In genomic region chr21:39029086-39029772, GRCh38 we compare ENCODE assay signal across 21 cellular contexts.
A peak's percentile ranks its signal among the peaks of the same experiment; 100 is the strongest.
DNase-seq lines count a peak whose midpoint lies in the region; ATAC-seq and TF ChIP-seq lines count a peak whose summit lies in the region.
"Had no signal": no experiment of that assay in that cellular context is flagged by ENCODE, and none has a peak within 500 bp of the region (broad histone marks: within the 10 kb centered on the region; RNA-seq: fewer than 3 reads in every experiment).

No MANE protein-coding gene starts in this region.

- H3K27me3 ChIP-seq in AG04450 (ENCODE audit: control insufficient read depth, insufficient read depth, low read length) = no peaks in the 10 kb centered on the region
- no peaks in the 10 kb centered on the region for H3K27me3 ChIP-seq in GM23338 (ENCODE audit: insufficient read depth)
- H3K27me3 ChIP-seq in iPS-20b (ENCODE audit: insufficient read depth, low read length) = no peaks in the 10 kb centered on the region
- no peaks in the 10 kb centered on the region for H3K27me3 ChIP-seq in right lobe of liver
- H3K27me3 ChIP-seq: breast epithelium, gastrocnemius medialis had no signal

- H3K4me1 Mint-ChIP-seq in GM23338 = peaks cover 44% of the 10 kb centered on the region

- TF ChIP-seq POLR2A in right lobe of liver (IDR thresholded peaks at IDR 0.05) = no peak

- H3K4me3 ChIP-seq in AG04450 (ENCODE audit: low read depth, low read length) = no peak overlapping the region
- H3K4me3 ChIP-seq in GM23338 = no peak overlapping the region
- H3K4me3 ChIP-seq in choroid plexus epithelial cell (ENCODE audit: low read depth, low read length) = no peak overlapping the region
- H3K4me3 ChIP-seq in iPS-20b (ENCODE audit: low read length) = no peak overlapping the region
- no peak overlapping the region for H3K4me3 ChIP-seq in right lobe of liver
- H3K4me3 ChIP-seq: breast epithelium, gastrocnemius medialis, SJCRH30 had no signal

- peaks cover 23% of the 10 kb centered on the region for H3K9me3 Mint-ChIP-seq in GM23338
- H3K9me3 Mint-ChIP-seq: activated naive CD4-positive, alpha-beta T cell treated with anti-CD3 and anti-CD28 coated beads, Interleukin-2, amount 50 U/mL, for 24 hours had no signal

- peaks cover 13% of the 10 kb centered on the region for H3K36me3 Mint-ChIP-seq in GM23338 (ENCODE audit: low read depth)
- H3K36me3 Mint-ChIP-seq: activated naive CD4-positive, alpha-beta T cell treated with anti-CD3 and anti-CD28 coated beads, Interleukin-2, amount 50 U/mL, for 24 hours had no signal

- no peaks in the 10 kb centered on the region for H4K20me1 ChIP-seq in GM23338 (replicated peaks; ENCODE audit: insufficient read depth)

- H3K9ac ChIP-seq in iPS-20b (ENCODE audit: low read depth, low read length) = no peak overlapping the region

- H3K4me1 ChIP-seq in GM23338 (ENCODE audit: insufficient read depth) = peaks cover 21% of the 10 kb centered on the region
- peaks cover 19% of the 10 kb centered on the region for H3K4me1 ChIP-seq in iPS-20b (ENCODE audit: insufficient read depth, low read length)
- H3K4me1 ChIP-seq in right lobe of liver = peaks cover 0 to 11% (median 7%) of the 10 kb centered on the region in 4 donors
- H3K4me1 ChIP-seq: breast epithelium, gastrocnemius medialis, SJCRH30 had no signal

- H3K27ac ChIP-seq in AG04450 (ENCODE audit: low read depth, low read length) = peak overlapping the region; percentile 80
- 0 out of 2 replicates have a peak overlapping the region, but pooled peaks have one; percentile 24 for H3K27ac ChIP-seq in GM23338 (ENCODE audit: low read depth)
- H3K27ac ChIP-seq in iPS-20b (ENCODE audit: low read length) = peak overlapping the region; percentile 25
- no peak overlapping the region for H3K27ac ChIP-seq in right lobe of liver
- H3K27ac ChIP-seq: breast epithelium, gastrocnemius medialis, SJCRH30 had no signal

- peaks cover 8% of the 10 kb centered on the region for H3K27me3 Mint-ChIP-seq in GM23338 (ENCODE audit: insufficient read depth, low read depth, poor library complexity)

- H3K9me2 ChIP-seq in GM23338 (ENCODE audit: insufficient read depth) = 0 out of 2 replicates have a peak, but pooled peaks cover 3% of the 10 kb centered on the region

- no peaks in the 10 kb centered on the region for H3K79me2 ChIP-seq in GM23338 (replicated peaks; ENCODE audit: insufficient read depth)

- CTCF ChIA-PET in AG04450 (lab: Charles Lee) = interaction anchor here (0.6 kb wide), 1 partner anchor 43 kb away, joined by 3 read pairs; no protein-coding TSS in a partner anchor

- ATAC-seq in GM23338 (no peak), right lobe of liver (no peak)
- ATAC-seq: gastrocnemius medialis had no signal

- in situ Hi-C loops in GM13977 (cut with MboI; ENCODE audit: low pct_unique_long_range_greater_than_20kb, low sequenced_read_pairs, unreplicated experiment) = no loop called here

- intact Hi-C loops in right lobe of liver (cut with DNase I) = no loop called here

- POLR2A ChIA-PET in AG04450 (lab: Yijun Ruan, JAX) = interaction anchor here (1.0 kb wide), 1 partner anchor 209 kb away, joined by 3 read pairs; no protein-coding TSS in a partner anchor

- TF ChIP-seq CTCF in AG04450 (IDR thresholded peaks at IDR 0.05; ENCODE audit: low read depth, low read length) (no peak), GM23338 (conservative IDR thresholded peaks at IDR 0.05; ENCODE audit: low read depth in 2 of 2) (no peak), choroid plexus epithelial cell (conservative IDR thresholded peaks at IDR 0.05; ENCODE audit: low read depth, low read length) (no peak), right lobe of liver (IDR thresholded peaks at IDR 0.05) (no peak), GM13977 (IDR thresholded peaks at IDR 0.05; ENCODE audit: extremely low read depth, insufficient read depth, missing control alignments) (no peak), GM10266 (IDR thresholded peaks at IDR 0.05; ENCODE audit: control insufficient read depth, insufficient read depth, low read depth, missing control alignments) (no peak)

- DNase-seq in AG04450 (ENCODE audit: low read depth, low spot score) = peak; percentile 71
- DNase-seq in GM23338 (ENCODE audit: low spot score) = no peak
- peak; percentile 73 for DNase-seq in choroid plexus epithelial cell (ENCODE audit: low read depth)
- no peak for DNase-seq in right lobe of liver
- no peak for DNase-seq in GM13977 (ENCODE audit: low spot score)
- DNase-seq in GM10266 (ENCODE audit: extremely low spot score) = no peak
- DNase-seq in retina = no peak
- DNase-seq: activated CD4-positive, alpha-beta T cell treated with anti-CD3 and anti-CD28 coated beads for 48 hours; effector CD8-positive, alpha-beta T cell; gastrocnemius medialis; H7; islet precursor cell; NCI-H187; NCI-H446 treated with DMSO at 0.1 percent for 48 hours; SJCRH30; small intestine; stimulated activated naive CD4-positive, alpha-beta T cell treated with Interleukin-2 at 50 U/mL for 16 hours; T1000 had no signal

- no peaks in the 10 kb centered on the region for H3F3A ChIP-seq in GM23338 (replicated peaks; ENCODE audit: low read depth)

- 0 out of 2 replicates have a peak overlapping the region, but pooled peaks have one; percentile 3 for H2AFZ ChIP-seq in GM23338

- no peak overlapping the region for H3K27ac Mint-ChIP-seq in GM23338
- H3K27ac Mint-ChIP-seq: activated naive CD4-positive, alpha-beta T cell treated with anti-CD3 and anti-CD28 coated beads, Interleukin-2, amount 50 U/mL, for 24 hours had no signal

- H3K36me3 ChIP-seq in GM23338 (ENCODE audit: insufficient read depth) (0 out of 2 replicates have a peak, but pooled peaks cover 5% of the 10 kb centered on the region), iPS-20b (ENCODE audit: insufficient read depth, low read depth, low read length) (no peaks in the 10 kb centered on the region), right lobe of liver (no peaks in the 10 kb centered on the region)
- H3K36me3 ChIP-seq: breast epithelium, gastrocnemius medialis, SJCRH30 had no signal

- H3K9me3 ChIP-seq in AG04450 (ENCODE audit: control insufficient read depth, insufficient read depth, low read length) = peaks cover 26% of the 10 kb centered on the region
- no peaks in the 10 kb centered on the region; the same call in 1 of the 2 replicates for H3K9me3 ChIP-seq in iPS-20b (ENCODE audit: insufficient read depth, low read depth, low read length)
- H3K9me3 ChIP-seq in right lobe of liver = no peaks in the 10 kb centered on the region
- H3K9me3 ChIP-seq: gastrocnemius medialis, SJCRH30 had no signal

- no peak overlapping the region for H3K4me3 Mint-ChIP-seq in GM23338
- H3K4me3 Mint-ChIP-seq: activated naive CD4-positive, alpha-beta T cell treated with anti-CD3 and anti-CD28 coated beads, Interleukin-2, amount 50 U/mL, for 24 hours had no signal

- WGBS in right lobe of liver (ENCODE audit: insufficient coverage, low coverage, low lambda C conversion rate, missing lambda C conversion rate) = 57% methylated on average over 6 of the region's 7 CpGs

- H3K4me2 ChIP-seq in GM23338 = no peak overlapping the region

TF ChIP-seq in GM23338, 12 proteins besides CTCF, POLR2A, EP300 and RAD21 (continues in another document):
- TF ChIP-seq ZNF331 (CRISPR knock-in tag; IDR thresholded peaks at IDR 0.05; ENCODE audit: low read depth) (no peak), STAT1 (IDR thresholded peaks at IDR 0.05; ENCODE audit: unreplicated experiment) (no peak), CREB1 (CRISPR knock-in tag; IDR thresholded peaks at IDR 0.05; ENCODE audit: low read depth) (no peak), EZH2 (IDR thresholded peaks at IDR 0.05; ENCODE audit: low read depth, unreplicated experiment) (no peak), NANOG (IDR thresholded peaks at IDR 0.05; ENCODE audit: borderline replicate concordance) (no peak), JUNB (IDR thresholded peaks at IDR 0.05; ENCODE audit: unreplicated experiment) (no peak), POLR2AphosphoS5 (IDR thresholded peaks at IDR 0.05; ENCODE audit: low read depth) (no peak)
- TF ChIP-seq, protein P1, sequence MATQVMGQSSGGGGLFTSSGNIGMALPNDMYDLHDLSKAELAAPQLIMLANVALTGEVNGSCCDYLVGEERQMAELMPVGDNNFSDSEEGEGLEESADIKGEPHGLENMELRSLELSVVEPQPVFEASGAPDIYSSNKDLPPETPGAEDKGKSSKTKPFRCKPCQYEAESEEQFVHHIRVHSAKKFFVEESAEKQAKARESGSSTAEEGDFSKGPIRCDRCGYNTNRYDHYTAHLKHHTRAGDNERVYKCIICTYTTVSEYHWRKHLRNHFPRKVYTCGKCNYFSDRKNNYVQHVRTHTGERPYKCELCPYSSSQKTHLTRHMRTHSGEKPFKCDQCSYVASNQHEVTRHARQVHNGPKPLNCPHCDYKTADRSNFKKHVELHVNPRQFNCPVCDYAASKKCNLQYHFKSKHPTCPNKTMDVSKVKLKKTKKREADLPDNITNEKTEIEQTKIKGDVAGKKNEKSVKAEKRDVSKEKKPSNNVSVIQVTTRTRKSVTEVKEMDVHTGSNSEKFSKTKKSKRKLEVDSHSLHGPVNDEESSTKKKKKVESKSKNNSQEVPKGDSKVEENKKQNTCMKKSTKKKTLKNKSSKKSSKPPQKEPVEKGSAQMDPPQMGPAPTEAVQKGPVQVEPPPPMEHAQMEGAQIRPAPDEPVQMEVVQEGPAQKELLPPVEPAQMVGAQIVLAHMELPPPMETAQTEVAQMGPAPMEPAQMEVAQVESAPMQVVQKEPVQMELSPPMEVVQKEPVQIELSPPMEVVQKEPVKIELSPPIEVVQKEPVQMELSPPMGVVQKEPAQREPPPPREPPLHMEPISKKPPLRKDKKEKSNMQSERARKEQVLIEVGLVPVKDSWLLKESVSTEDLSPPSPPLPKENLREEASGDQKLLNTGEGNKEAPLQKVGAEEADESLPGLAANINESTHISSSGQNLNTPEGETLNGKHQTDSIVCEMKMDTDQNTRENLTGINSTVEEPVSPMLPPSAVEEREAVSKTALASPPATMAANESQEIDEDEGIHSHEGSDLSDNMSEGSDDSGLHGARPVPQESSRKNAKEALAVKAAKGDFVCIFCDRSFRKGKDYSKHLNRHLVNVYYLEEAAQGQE (IDR thresholded peaks at IDR 0.05; ENCODE audit: unreplicated experiment) = no peak

Comparison
In these comparisons a context has a peak if more than half of its experiments do, and no peak if none do; other contexts are left out.
1. DNase-seq: peak in AG04450 (single experiment) and choroid plexus epithelial cell (single experiment); none in GM23338 (single experiment), right lobe of liver (0 of 3), GM13977 (single experiment), GM10266 (single experiment) and retina (single experiment).
2. H3K27ac ChIP-seq: peak in AG04450 (single experiment), GM23338 (single experiment) and iPS-20b (single experiment); none in right lobe of liver (0 of 3).